ENCODE assay signal across 8 cellular contexts in genomic region chr18:13823707-13824395, GRCh38. TPM values are rescaled to one million over a fixed set of nuclear protein-coding genes. Genes with fewer than 3 reads are reported as not detected.
DNase-seq lines count a peak whose midpoint lies in the region; ATAC-seq and TF ChIP-seq lines count a peak whose summit lies in the region.

MC5R (plus strand) TSS chr18:13824149; CDS start chr18:13825766, 1,617 bp downstream.

- no peaks in the 10 kb centered on the region for H3K9me3 Mint-ChIP-seq in natural killer cell
- no peaks in the 10 kb centered on the region for H3K9me3 Mint-ChIP-seq in stimulated activated memory B cell treated with anti-CD40 and anti-IgM and Interleukin-4, amounts not matched to agents 10 μg/mL and 1 μg/mL and 100 μg/mL, for 72 hours

- no peak within 1 kb of the TSS for H3K27ac ChIP-seq in esophagus muscularis mucosa (replicated peaks in 1 of 4)

- peak; percentile 74 for TF ChIP-seq CTCF in AG09309 (IDR thresholded peaks at IDR 0.05; ENCODE audit: control insufficient read depth, insufficient read depth, low read depth, low read length, missing control alignments)
- peak; percentile 90 to 94 (median 91) for TF ChIP-seq CTCF in esophagus muscularis mucosa (IDR thresholded peaks at IDR 0.05)
- TF ChIP-seq CTCF in natural killer cell (IDR thresholded peaks at IDR 0.05): peak; percentile 76

- H3K9me3 ChIP-seq in esophagus muscularis mucosa: no peaks in the 10 kb centered on the region

- ATAC-seq in GM18867 (IDR thresholded peaks at IDR 0.05; ENCODE audit: unreplicated experiment) (peak; percentile 93), HG03103 (IDR thresholded peaks at IDR 0.05; ENCODE audit: low read depth, unreplicated experiment) (peak; percentile 92), natural killer cell (peak; percentile 89 to 99 (median 99))
- peak; percentile 80 for ATAC-seq in stimulated activated memory B cell treated with anti-CD40 and anti-IgM and Interleukin-4, amounts not matched to agents 10 μg/mL and 1 μg/mL and 100 μg/mL, for 72 hours

- WGBS in esophagus muscularis mucosa: 8% methylated on average over 27 of the region's 54 CpGs

- no peak for TF ChIP-seq POLR2A in esophagus muscularis mucosa (IDR thresholded peaks at IDR 0.05; ENCODE audit: low read depth)

- intact Hi-C loops in esophagus muscularis mucosa (cut with DNase I) (loop anchor here (5.0 kb wide), 1 partner anchor 573 kb away; no protein-coding TSS in a partner anchor), natural killer cell (cut with micrococcal nuclease) (no loop called here)

- peak within 1 kb of the TSS in 1 of 2 donors; percentile 57 for H3K27ac Mint-ChIP-seq in natural killer cell
- H3K27ac Mint-ChIP-seq in stimulated activated memory B cell treated with anti-CD40 and anti-IgM and Interleukin-4, amounts not matched to agents 10 μg/mL and 1 μg/mL and 100 μg/mL, for 72 hours: no peak within 1 kb of the TSS

- H3K4me1 Mint-ChIP-seq in natural killer cell: peaks cover 0 to 5% of the 10 kb centered on the region in 2 donors
- no peaks in the 10 kb centered on the region for H3K4me1 Mint-ChIP-seq in stimulated activated memory B cell treated with anti-CD40 and anti-IgM and Interleukin-4, amounts not matched to agents 10 μg/mL and 1 μg/mL and 100 μg/mL, for 72 hours

- TF ChIP-seq EP300 in esophagus muscularis mucosa (IDR thresholded peaks at IDR 0.05): no peak

- peaks cover 0 to 10% (median 8%) of the 10 kb centered on the region in 4 donors for H3K4me1 ChIP-seq in esophagus muscularis mucosa

- H3K27me3 ChIP-seq in esophagus muscularis mucosa: peaks cover 0 to 65% (median 5%) of the 10 kb centered on the region in 4 donors

- H3K27me3 Mint-ChIP-seq in natural killer cell (ENCODE audit: low read depth in 2 of 2): peaks cover 18 to 24% of the 10 kb centered on the region in 2 donors
- peaks cover 56% of the 10 kb centered on the region for H3K27me3 Mint-ChIP-seq in stimulated activated memory B cell treated with anti-CD40 and anti-IgM and Interleukin-4, amounts not matched to agents 10 μg/mL and 1 μg/mL and 100 μg/mL, for 72 hours

- peak within 1 kb of the TSS; percentile 47 for H3K4me3 Mint-ChIP-seq in natural killer cell
- peak within 1 kb of the TSS; percentile 32 for H3K4me3 Mint-ChIP-seq in stimulated activated memory B cell treated with anti-CD40 and anti-IgM and Interleukin-4, amounts not matched to agents 10 μg/mL and 1 μg/mL and 100 μg/mL, for 72 hours

- peak within 1 kb of the TSS; percentile 21 for H3K4me3 ChIP-seq in AG09309 (ENCODE audit: control insufficient read depth, low read depth, low read length)
- peak within 1 kb of the TSS; percentile 44 to 58 (median 48) for H3K4me3 ChIP-seq in esophagus muscularis mucosa

- no peaks in the 10 kb centered on the region for H3K36me3 ChIP-seq in esophagus muscularis mucosa

- H3K36me3 Mint-ChIP-seq in natural killer cell: no peaks in the 10 kb centered on the region
- H3K36me3 Mint-ChIP-seq in stimulated activated memory B cell treated with anti-CD40 and anti-IgM and Interleukin-4, amounts not matched to agents 10 μg/mL and 1 μg/mL and 100 μg/mL, for 72 hours: no peaks in the 10 kb centered on the region

- no peak for DNase-seq in AG09309 (ENCODE audit: low read depth)
- peak; percentile 44 for DNase-seq in NOMO-1 treated with DMSO at 0.1 percent for 48 hours (lab: John Stamatoyannopoulos, UW; ENCODE audit: unreplicated experiment)
- peak; percentile 72 for DNase-seq in activated T-cell treated with anti-CD3 and anti-CD28 coated beads for 24 hours (ENCODE audit: low read depth)
- no peak for DNase-seq in esophagus muscularis mucosa (ENCODE audit: extremely low spot score)
- peak; percentile 63 for DNase-seq in natural killer cell

RNA-seq across cellular contexts. Expression of gene MC5R, which starts in this region (rescaled TPM):
- not detected for total RNA-seq in esophagus muscularis mucosa
- not detected for total RNA-seq in natural killer cell

Comparison
In these comparisons a context has a peak if more than half of its experiments do, and no peak if none do; other contexts are left out.
1. Peak in DNase-seq and ATAC-seq in natural killer cell; RNA of the gene not detected or under 1 TPM.
2. DNase-seq: peak in NOMO-1 treated with DMSO at 0.1 percent for 48 hours (single experiment) and activated T-cell treated with anti-CD3 and anti-CD28 coated beads for 24 hours (single experiment); none in AG09309 (single experiment) and esophagus muscularis mucosa (single experiment).
3. Peak in every context shown above with its lines, with median percentiles within 50 percentile points of each other: CTCF ChIP-seq and ATAC-seq.